6 cellular contexts compared by ENCODE assay signal in the genomic region with DNA sequence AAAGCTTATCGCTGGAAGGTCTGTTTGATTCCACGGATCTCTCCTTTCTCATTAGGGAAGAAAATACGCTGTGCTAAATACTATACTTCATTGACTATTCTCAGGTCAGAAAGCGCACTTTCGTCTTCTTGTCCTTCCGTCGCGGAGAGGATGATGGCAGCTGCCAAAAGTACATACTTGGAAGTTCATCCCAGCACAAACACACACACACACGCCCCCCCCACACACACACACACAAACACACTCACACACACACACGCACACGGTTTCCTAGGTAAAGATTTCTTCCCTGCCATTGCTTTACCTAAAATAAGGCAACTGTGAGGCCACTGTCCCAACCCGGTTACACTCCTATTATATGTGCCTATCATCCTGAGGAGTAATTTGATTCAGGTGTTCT. TPM values are rescaled to one million over a fixed set of nuclear protein-coding genes. Genes with fewer than 3 reads are reported as not detected.
"Had no signal": no experiment of that assay in that cellular context is flagged by ENCODE, and none has a peak within 500 bp of the region (broad histone marks: within the 10 kb centered on the region; RNA-seq: fewer than 3 reads in every experiment).

No MANE protein-coding gene starts in this region.

RNA-seq across cellular contexts. Expression of a gene that starts 4.3 kb away (rescaled TPM):
- total RNA-seq: activated T-cell treated with anti-CD3 and anti-CD28 coated beads, Interleukin-2, amount 50 U/mL, for 4 hours; breast epithelium; neural crest cell; right atrium auricular region; temporal lobe had no signal

RNA-seq across cellular contexts. Expression of a gene that starts 5.2 kb away (rescaled TPM):
- total RNA-seq: activated T-cell treated with anti-CD3 and anti-CD28 coated beads, Interleukin-2, amount 50 U/mL, for 4 hours; breast epithelium; neural crest cell; posterior vena cava; right atrium auricular region; temporal lobe had no signal

RNA-seq across cellular contexts. Expression of a gene that starts 10.0 kb away (rescaled TPM):
- total RNA-seq: activated T-cell treated with anti-CD3 and anti-CD28 coated beads, Interleukin-2, amount 50 U/mL, for 4 hours; breast epithelium; neural crest cell; posterior vena cava; right atrium auricular region; temporal lobe had no signal

RNA-seq across cellular contexts. Expression of a gene that starts 13.8 kb away (rescaled TPM):
- total RNA-seq: activated T-cell treated with anti-CD3 and anti-CD28 coated beads, Interleukin-2, amount 50 U/mL, for 4 hours; breast epithelium; neural crest cell; posterior vena cava; right atrium auricular region; temporal lobe had no signal

RNA-seq across cellular contexts. Expression of a gene that starts 14.7 kb away (rescaled TPM):
- total RNA-seq: activated T-cell treated with anti-CD3 and anti-CD28 coated beads, Interleukin-2, amount 50 U/mL, for 4 hours; breast epithelium; neural crest cell; posterior vena cava; right atrium auricular region; temporal lobe had no signal
